ENCODE assay signal across 23 cellular contexts in genomic region chr7:108026116-108026515, GRCh38. TPM values are rescaled to one million over a fixed set of nuclear protein-coding genes. Genes with fewer than 3 reads are reported as not detected.
"Had no signal": no experiment of that assay in that cellular context is flagged by ENCODE, and none has a peak within 500 bp of the region (broad histone marks: within the 10 kb centered on the region; RNA-seq: fewer than 3 reads in every experiment).

No MANE protein-coding gene starts in this region.

- H3K9me3 Mint-ChIP-seq: central memory CD8-positive, alpha-beta T cell; naive thymus-derived CD4-positive, alpha-beta T cell; neural crest cell; T-helper 2 cell treated with Interferon-gamma antibody and Interleukin-4, amounts not matched to agents 5 μg/mL and 100 μg/mL, for 36 hours had no signal

- H3K27me3 Mint-ChIP-seq: progenitor cell of endocrine pancreas had no signal

- H3K4me3 Mint-ChIP-seq: activated CD8-positive, alpha-beta T cell treated with anti-CD3 and anti-CD28 coated beads, Interleukin-2, amount 10 ng/mL, durations not matched to agents 7 days and 5 days; activated naive CD8-positive, alpha-beta T cell; central memory CD8-positive, alpha-beta T cell; naive thymus-derived CD4-positive, alpha-beta T cell; neural crest cell; T-helper 2 cell treated with Interferon-gamma antibody and Interleukin-4, amounts not matched to agents 5 μg/mL and 100 μg/mL, for 36 hours had no signal

- H3K36me3 ChIP-seq: adrenal gland, breast epithelium, colonic mucosa, esophagus muscularis mucosa, left lung had no signal

- H3K36me3 Mint-ChIP-seq: naive thymus-derived CD4-positive, alpha-beta T cell had no signal

- H3K9me3 ChIP-seq: adrenal gland, breast epithelium, colonic mucosa, esophagus muscularis mucosa, left lung had no signal

- H3K27ac Mint-ChIP-seq: activated CD8-positive, alpha-beta T cell treated with anti-CD3 and anti-CD28 coated beads, Interleukin-2, amount 10 ng/mL, durations not matched to agents 7 days and 5 days; activated naive CD8-positive, alpha-beta T cell; progenitor cell of endocrine pancreas; T-helper 2 cell treated with Interferon-gamma antibody and Interleukin-4, amounts not matched to agents 5 μg/mL and 100 μg/mL, for 36 hours had no signal

- H3K4me3 ChIP-seq: adrenal gland, breast epithelium, colonic mucosa, dorsolateral prefrontal cortex, esophagus muscularis mucosa, left lung, lung had no signal

- ATAC-seq: activated CD8-positive, alpha-beta T cell treated with anti-CD3 and anti-CD28 coated beads, Interleukin-2, amount 10 ng/mL, durations not matched to agents 7 days and 5 days; left lung; naive thymus-derived CD4-positive, alpha-beta T cell had no signal

- H3K27me3 ChIP-seq: adrenal gland, breast epithelium, colonic mucosa, dorsolateral prefrontal cortex, esophagus muscularis mucosa, left lung had no signal

- H3K27ac ChIP-seq: adrenal gland, breast epithelium, colonic mucosa, dorsolateral prefrontal cortex, left lung had no signal

- H3K4me1 Mint-ChIP-seq: central memory CD8-positive, alpha-beta T cell; naive thymus-derived CD4-positive, alpha-beta T cell; neural crest cell had no signal

- DNase-seq: activated CD4-positive, alpha-beta T cell treated with anti-CD3 and anti-CD28 coated beads for 1 hour; activated CD4-positive, alpha-beta T cell treated with anti-CD3 and anti-CD28 coated beads, Interleukin-2, amount 50 U/mL, for 1 hour; activated CD8-positive, alpha-beta T cell treated with anti-CD3 and anti-CD28 coated beads, Interleukin-2, amount 10 ng/mL, durations not matched to agents 7 days and 5 days; activated naive CD4-positive, alpha-beta T cell; activated T-cell treated with anti-CD3 and anti-CD28 coated beads, Interleukin-2, amount 50 U/mL, for 1 hour; adrenal gland; colonic mucosa; dorsolateral prefrontal cortex; glutamatergic neuron; hippocampal formation; kidney glomerular epithelial cell; left lung; naive thymus-derived CD4-positive, alpha-beta T cell; stimulated activated CD4-positive, alpha-beta T cell treated with anti-CD3 and anti-CD28 coated beads, Interleukin-4, amount 100 ng/mL, for 1 hour; stimulated activated naive CD4-positive, alpha-beta T cell treated with Interleukin-2 at 50 U/mL for 16 hours had no signal

- H3K4me1 ChIP-seq: adrenal gland, breast epithelium, colonic mucosa, left lung had no signal

RNA-seq across cellular contexts. Expression of gene LAMB1, which starts 23.2 kb away (rescaled TPM):
- total RNA-seq: activated CD8-positive, alpha-beta T cell treated with anti-CD3 and anti-CD28 coated beads, Interleukin-2, amount 10 ng/mL, durations not matched to agents 7 days and 5 days; naive thymus-derived CD4-positive, alpha-beta T cell had no signal
